Comparison of ENCODE assay signal across 1 cellular context in the genomic region with DNA sequence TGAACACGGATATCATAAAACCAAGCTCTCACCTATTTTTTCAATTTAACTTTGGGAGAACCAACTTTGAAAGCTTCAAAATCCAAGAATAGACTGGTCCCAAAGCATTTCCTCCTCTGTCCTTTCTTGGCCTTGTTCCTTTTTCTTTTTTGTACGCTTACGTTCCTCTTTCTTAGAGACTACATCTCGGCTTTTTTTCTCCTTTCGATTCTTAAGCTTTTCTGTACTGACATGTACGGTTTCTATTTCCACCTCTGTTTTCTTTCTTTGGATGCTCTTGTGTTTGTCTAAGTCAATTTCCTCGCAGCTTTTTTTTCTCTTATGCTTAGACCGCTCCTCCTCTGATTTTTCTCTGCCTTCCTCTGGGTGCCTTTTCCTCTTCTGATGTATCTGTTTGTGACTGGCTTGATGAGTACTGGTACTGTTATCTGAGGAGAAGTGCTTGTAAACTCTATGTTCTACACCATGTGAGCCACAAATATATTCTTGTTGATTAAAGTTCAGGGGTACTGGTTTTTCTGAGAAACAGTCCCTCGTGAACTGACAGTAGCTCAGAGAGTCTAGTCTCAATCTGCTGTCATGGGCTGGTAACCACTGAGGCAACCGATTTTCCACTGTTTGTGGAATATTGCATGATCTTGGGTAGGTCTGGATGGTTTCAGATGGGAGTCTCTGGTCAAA.
TF ChIP-seq lines count a peak whose summit lies in the region.

No MANE protein-coding gene starts in this region.

TF ChIP-seq in endothelial cell of umbilical vein, 7 proteins besides CTCF, POLR2A, EP300 and RAD21 (continued from another document):
- TF ChIP-seq MYC (IDR thresholded peaks at IDR 0.05; ENCODE audit: low read depth, low read length) (no peak), MAX (IDR thresholded peaks at IDR 0.05; ENCODE audit: insufficient read depth, insufficient read length) (no peak), JUN (IDR thresholded peaks at IDR 0.05; ENCODE audit: borderline replicate concordance, insufficient read depth, insufficient read length, low read depth) (no peak), FOS (IDR thresholded peaks at IDR 0.05; ENCODE audit: borderline replicate concordance, insufficient read depth, low read length) (no peak)
TF ChIP-seq in endothelial cell of umbilical vein: peak in this region for 0.
